ENCODE assay signal across 1 cellular context in the genomic region with DNA sequence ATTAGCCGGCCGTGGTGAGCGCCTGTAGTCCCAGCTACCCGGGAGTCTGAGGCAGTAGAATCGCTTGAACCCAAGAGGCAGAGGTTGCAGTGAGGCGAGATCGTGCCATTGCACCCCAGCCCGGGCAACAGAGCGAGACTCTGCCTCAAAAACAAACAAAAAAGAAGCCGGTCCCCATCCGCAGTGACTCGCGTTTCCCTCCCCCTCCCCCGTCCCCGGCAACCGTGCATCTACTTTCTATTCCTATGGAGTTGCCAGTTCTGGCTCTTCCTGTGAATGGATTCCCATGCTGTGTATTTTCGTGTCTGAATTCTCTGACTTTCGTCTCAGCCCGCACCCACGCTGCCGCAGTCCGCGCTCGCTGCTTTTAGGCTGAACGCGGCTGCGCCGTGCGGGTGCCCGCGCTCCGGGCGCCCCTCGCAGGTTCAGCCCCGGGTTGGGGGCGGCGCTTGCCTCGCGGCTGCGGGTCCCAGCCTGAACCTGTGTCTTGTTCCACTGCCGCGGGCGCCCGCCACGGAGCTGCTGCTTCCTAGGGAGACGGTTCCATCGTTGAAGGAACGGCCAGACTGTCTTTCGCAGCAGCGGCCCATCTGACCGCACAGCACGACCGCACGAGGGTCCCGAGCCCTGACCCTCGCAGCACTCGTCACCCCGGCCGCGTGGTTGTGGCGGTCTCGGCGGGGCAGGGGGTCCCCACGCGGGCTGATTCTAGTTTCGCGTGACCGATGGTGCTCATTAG.
TF ChIP-seq lines count a peak whose summit lies in the region.

No MANE protein-coding gene starts in this region.

TF ChIP-seq in HepG2, 621 proteins besides CTCF, POLR2A, EP300 and RAD21 (continued from another document and continues in another):
- TF ChIP-seq, protein P1, sequence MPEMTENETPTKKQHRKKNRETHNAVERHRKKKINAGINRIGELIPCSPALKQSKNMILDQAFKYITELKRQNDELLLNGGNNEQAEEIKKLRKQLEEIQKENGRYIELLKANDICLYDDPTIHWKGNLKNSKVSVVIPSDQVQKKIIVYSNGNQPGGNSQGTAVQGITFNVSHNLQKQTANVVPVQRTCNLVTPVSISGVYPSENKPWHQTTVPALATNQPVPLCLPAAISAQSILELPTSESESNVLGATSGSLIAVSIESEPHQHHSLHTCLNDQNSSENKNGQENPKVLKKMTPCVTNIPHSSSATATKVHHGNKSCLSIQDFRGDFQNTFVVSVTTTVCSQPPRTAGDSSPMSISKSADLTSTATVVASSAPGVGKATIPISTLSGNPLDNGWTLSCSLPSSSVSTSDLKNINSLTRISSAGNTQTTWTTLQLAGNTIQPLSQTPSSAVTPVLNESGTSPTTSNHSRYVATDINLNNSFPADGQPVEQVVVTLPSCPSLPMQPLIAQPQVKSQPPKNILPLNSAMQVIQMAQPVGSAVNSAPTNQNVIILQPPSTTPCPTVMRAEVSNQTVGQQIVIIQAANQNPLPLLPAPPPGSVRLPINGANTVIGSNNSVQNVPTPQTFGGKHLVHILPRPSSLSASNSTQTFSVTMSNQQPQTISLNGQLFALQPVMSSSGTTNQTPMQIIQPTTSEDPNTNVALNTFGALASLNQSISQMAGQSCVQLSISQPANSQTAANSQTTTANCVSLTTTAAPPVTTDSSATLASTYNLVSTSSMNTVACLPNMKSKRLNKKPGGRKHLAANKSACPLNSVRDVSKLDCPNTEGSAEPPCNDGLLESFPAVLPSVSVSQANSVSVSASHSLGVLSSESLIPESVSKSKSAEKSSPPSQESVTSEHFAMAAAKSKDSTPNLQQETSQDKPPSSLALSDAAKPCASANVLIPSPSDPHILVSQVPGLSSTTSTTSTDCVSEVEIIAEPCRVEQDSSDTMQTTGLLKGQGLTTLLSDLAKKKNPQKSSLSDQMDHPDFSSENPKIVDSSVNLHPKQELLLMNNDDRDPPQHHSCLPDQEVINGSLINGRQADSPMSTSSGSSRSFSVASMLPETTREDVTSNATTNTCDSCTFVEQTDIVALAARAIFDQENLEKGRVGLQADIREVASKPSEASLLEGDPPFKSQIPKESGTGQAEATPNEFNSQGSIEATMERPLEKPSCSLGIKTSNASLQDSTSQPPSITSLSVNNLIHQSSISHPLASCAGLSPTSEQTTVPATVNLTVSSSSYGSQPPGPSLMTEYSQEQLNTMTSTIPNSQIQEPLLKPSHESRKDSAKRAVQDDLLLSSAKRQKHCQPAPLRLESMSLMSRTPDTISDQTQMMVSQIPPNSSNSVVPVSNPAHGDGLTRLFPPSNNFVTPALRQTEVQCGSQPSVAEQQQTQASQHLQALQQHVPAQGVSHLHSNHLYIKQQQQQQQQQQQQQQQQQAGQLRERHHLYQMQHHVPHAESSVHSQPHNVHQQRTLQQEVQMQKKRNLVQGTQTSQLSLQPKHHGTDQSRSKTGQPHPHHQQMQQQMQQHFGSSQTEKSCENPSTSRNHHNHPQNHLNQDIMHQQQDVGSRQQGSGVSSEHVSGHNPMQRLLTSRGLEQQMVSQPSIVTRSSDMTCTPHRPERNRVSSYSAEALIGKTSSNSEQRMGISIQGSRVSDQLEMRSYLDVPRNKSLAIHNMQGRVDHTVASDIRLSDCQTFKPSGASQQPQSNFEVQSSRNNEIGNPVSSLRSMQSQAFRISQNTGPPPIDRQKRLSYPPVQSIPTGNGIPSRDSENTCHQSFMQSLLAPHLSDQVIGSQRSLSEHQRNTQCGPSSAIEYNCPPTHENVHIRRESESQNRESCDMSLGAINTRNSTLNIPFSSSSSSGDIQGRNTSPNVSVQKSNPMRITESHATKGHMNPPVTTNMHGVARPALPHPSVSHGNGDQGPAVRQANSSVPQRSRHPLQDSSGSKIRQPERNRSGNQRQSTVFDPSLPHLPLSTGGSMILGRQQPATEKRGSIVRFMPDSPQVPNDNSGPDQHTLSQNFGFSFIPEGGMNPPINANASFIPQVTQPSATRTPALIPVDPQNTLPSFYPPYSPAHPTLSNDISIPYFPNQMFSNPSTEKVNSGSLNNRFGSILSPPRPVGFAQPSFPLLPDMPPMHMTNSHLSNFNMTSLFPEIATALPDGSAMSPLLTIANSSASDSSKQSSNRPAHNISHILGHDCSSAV (CRISPR knock-in tag; IDR thresholded peaks at IDR 0.05; ENCODE audit: borderline replicate concordance): no peak
- TF ChIP-seq ZNF747 (CRISPR knock-in tag; IDR thresholded peaks at IDR 0.05; ENCODE audit: borderline replicate concordance) (peak; percentile 75; the same call in 1 of the 2 replicates), ZNF703 (CRISPR knock-in tag; IDR thresholded peaks at IDR 0.05; ENCODE audit: borderline replicate concordance) (peak; percentile 75; the same call in 1 of the 2 replicates), LRRFIP1 (CRISPR knock-in tag; conservative IDR thresholded peaks at IDR 0.05) (no peak), ZNF562 (CRISPR knock-in tag; IDR thresholded peaks at IDR 0.05; ENCODE audit: borderline replicate concordance) (no peak), SMC3 (IDR thresholded peaks at IDR 0.05; ENCODE audit: low read length) (no peak), RARA (CRISPR knock-in tag; IDR thresholded peaks at IDR 0.05) (peak; percentile 4; the same call in 1 of the 2 replicates), HNRNPK (IDR thresholded peaks at IDR 0.05; ENCODE audit: low read depth, low read length, poor library complexity, severe bottlenecking) (peak; percentile 41), ZBTB38 (CRISPR knock-in tag; IDR thresholded peaks at IDR 0.05) (peak; percentile 55; the same call in 1 of the 2 replicates), ZBTB43 (CRISPR knock-in tag; conservative IDR thresholded peaks at IDR 0.05) (peak; percentile 55), ZBTB40 (IDR thresholded peaks at IDR 0.05) (no peak), ZBTB40 (CRISPR knock-in tag; IDR thresholded peaks at IDR 0.05) (peak; percentile 43; the same call in 1 of the 2 replicates), REL (CRISPR knock-in tag; conservative IDR thresholded peaks at IDR 0.05) (peak; percentile 87; the same call in 1 of the 2 replicates), SPEN (CRISPR knock-in tag; IDR thresholded peaks at IDR 0.05; ENCODE audit: low read depth) (peak; percentile 80), PITX1 (CRISPR knock-in tag; IDR thresholded peaks at IDR 0.05) (peak; percentile 33; the same call in 1 of the 2 replicates), KLF13 (CRISPR knock-in tag; IDR thresholded peaks at IDR 0.05) (no peak; the same call in 1 of the 2 replicates), CEBPB (IDR thresholded peaks at IDR 0.05; ENCODE audit: borderline replicate concordance, low read depth, low read length) (no peak), ZNF547 (CRISPR knock-in tag; IDR thresholded peaks at IDR 0.05) (peak; percentile 88), ZNF101 (CRISPR knock-in tag; IDR thresholded peaks at IDR 0.05; ENCODE audit: borderline replicate concordance, low read depth) (no peak), MTF2 (CRISPR knock-in tag; IDR thresholded peaks at IDR 0.05; ENCODE audit: borderline replicate concordance) (peak; percentile 60; the same call in 1 of the 2 replicates), MYC (CRISPR knock-in tag; IDR thresholded peaks at IDR 0.05; ENCODE audit: borderline replicate concordance) (peak; percentile 92), STAT5B (CRISPR knock-in tag; IDR thresholded peaks at IDR 0.05) (peak; percentile 41; the same call in 1 of the 2 replicates), ZNF543 (CRISPR knock-in tag; IDR thresholded peaks at IDR 0.05) (peak; percentile 79; the same call in 1 of the 2 replicates)
- TF ChIP-seq, protein P2, sequence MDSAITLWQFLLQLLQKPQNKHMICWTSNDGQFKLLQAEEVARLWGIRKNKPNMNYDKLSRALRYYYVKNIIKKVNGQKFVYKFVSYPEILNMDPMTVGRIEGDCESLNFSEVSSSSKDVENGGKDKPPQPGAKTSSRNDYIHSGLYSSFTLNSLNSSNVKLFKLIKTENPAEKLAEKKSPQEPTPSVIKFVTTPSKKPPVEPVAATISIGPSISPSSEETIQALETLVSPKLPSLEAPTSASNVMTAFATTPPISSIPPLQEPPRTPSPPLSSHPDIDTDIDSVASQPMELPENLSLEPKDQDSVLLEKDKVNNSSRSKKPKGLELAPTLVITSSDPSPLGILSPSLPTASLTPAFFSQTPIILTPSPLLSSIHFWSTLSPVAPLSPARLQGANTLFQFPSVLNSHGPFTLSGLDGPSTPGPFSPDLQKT (CRISPR knock-in tag; IDR thresholded peaks at IDR 0.05; ENCODE audit: borderline replicate concordance): peak; percentile 88; the same call in 1 of the 2 replicates
- TF ChIP-seq, protein P3, sequence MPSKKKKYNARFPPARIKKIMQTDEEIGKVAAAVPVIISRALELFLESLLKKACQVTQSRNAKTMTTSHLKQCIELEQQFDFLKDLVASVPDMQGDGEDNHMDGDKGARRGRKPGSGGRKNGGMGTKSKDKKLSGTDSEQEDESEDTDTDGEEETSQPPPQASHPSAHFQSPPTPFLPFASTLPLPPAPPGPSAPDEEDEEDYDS (CRISPR knock-in tag; IDR thresholded peaks at IDR 0.05): peak; percentile 70
